ENCODE assay signal across 8 cellular contexts in the genomic region with DNA sequence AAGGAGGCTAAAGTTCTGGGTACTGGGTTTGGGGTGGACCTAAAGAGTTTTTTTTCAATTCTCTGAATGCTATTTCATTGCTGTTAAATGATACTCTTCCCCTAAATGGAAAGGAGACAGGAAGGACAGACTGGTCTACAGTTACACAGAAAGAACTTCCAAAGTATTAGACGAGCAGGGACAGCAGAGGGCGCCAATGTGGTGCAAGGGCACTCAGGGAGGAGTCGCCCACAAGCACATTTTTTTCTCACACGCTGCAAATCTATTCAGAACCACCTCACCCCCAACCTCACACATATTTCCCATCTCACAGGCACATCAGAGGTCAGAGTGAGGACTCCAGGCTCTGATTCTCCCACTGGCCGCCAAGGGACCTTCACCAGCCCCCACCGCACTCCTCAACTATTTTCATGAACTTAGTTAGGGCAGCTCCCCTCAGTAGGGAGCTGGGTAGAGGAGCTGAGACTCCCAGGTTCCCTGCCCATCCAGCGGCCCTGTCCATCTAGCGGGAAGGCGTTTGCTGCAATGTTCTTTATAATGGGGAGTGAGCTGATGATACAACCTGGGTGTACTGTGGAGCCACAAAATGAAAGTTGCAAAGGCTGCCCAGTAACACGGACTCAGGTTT. TPM values are rescaled to one million over a fixed set of nuclear protein-coding genes. Genes with fewer than 3 reads are reported as not detected.
DNase-seq lines count a peak whose midpoint lies in the region; ATAC-seq and TF ChIP-seq lines count a peak whose summit lies in the region.

No MANE protein-coding gene starts in this region.

- H3K4me3 Mint-ChIP-seq in Calu3 (ENCODE audit: low read depth, unreplicated experiment) (peak overlapping the region; percentile 45), WTC11 (peak overlapping the region; percentile 68)

- peaks cover 44% of the 10 kb centered on the region for H3K27me3 Mint-ChIP-seq in Calu3 (ENCODE audit: unreplicated experiment)
- H3K27me3 Mint-ChIP-seq in WTC11 (ENCODE audit: low read depth), result peaks cover 84% of the 10 kb centered on the region

- peaks cover 19% of the 10 kb centered on the region for H3K4me1 Mint-ChIP-seq in Calu3 (ENCODE audit: low read depth, unreplicated experiment)
- H3K4me1 Mint-ChIP-seq in WTC11, result peaks cover 57% of the 10 kb centered on the region

- POLR2A ChIA-PET in WTC11 (lab: Charles Lee), result interaction anchor here (1.1 kb wide), 1 partner anchor 16 kb away, joined by 3 read pairs; no protein-coding TSS in a partner anchor

- CTCF ChIA-PET in Calu3 (lab: Charles Lee), result interaction anchor here (0.6 to 1.3 kb wide), 2 partner anchors 88 to 271 kb away, joined by 3 to 8 read pairs; no protein-coding TSS in a partner anchor
- CTCF ChIA-PET in WTC11 (lab: Charles Lee), result interaction anchor here (0.6 to 5.1 kb wide), 16 partner anchors 9 to 528 kb away, joined by 3 to 53 read pairs (median 5); partner anchors contain the start of genes CA4, CHCT1 and HEATR6

- H3K9me3 Mint-ChIP-seq in Calu3 (ENCODE audit: low read depth, unreplicated experiment) (no peaks in the 10 kb centered on the region), WTC11 (no peaks in the 10 kb centered on the region)

- no TSS peak for BruUV-seq in Calu3 (replicated peaks; lab: Mats Ljungman, UMichigan)

- H3K27ac Mint-ChIP-seq in Calu3 (ENCODE audit: unreplicated experiment) (peak overlapping the region; percentile 20), WTC11 (peak overlapping the region; percentile 54; the same call in 1 of the 2 replicates)

- intact Hi-C loops in Calu3 (cut with micrococcal nuclease; ENCODE audit: unreplicated experiment), result loop anchor here (1.0 to 10.0 kb wide), 3 partner anchors 32 to 292 kb away; no protein-coding TSS in a partner anchor

- DNase-seq in Calu3 (peak; percentile 86), NCI-H345 (lab: John Stamatoyannopoulos, UW) (peak; percentile 81), WTC11 (ENCODE audit: low spot score) (peak; percentile 94), islet precursor cell (peak; percentile 96)
- DNase-seq in central memory CD4-positive, alpha-beta T cell, result peak; percentile 49
- peak; percentile 90 for DNase-seq in stimulated activated CD4-positive, alpha-beta T cell treated with anti-CD3 and anti-CD28 coated beads, Interleukin-15, amount 100 ng/mL, for 24 hours

- ATAC-seq in HG02798 (IDR thresholded peaks at IDR 0.05; ENCODE audit: poor library complexity, unreplicated experiment), result peak; percentile 67
- peak; percentile 68 for ATAC-seq in WTC11
- ATAC-seq in GM18858 (IDR thresholded peaks at IDR 0.05; ENCODE audit: unreplicated experiment), result no peak

- H3K36me3 Mint-ChIP-seq in Calu3 (ENCODE audit: insufficient read depth, unreplicated experiment), result no peaks in the 10 kb centered on the region
- H3K36me3 Mint-ChIP-seq in WTC11, result no peaks in the 10 kb centered on the region

- TF ChIP-seq CTCF in Calu3 (IDR thresholded peaks at IDR 0.05; ENCODE audit: unreplicated experiment) (peak; percentile 50), WTC11 (IDR thresholded peaks at IDR 0.05) (peak; percentile 45; the same call in 1 of the 2 replicates)

TF ChIP-seq in WTC11, 78 proteins besides CTCF, POLR2A, EP300 and RAD21:
- TF ChIP-seq, protein P1, sequence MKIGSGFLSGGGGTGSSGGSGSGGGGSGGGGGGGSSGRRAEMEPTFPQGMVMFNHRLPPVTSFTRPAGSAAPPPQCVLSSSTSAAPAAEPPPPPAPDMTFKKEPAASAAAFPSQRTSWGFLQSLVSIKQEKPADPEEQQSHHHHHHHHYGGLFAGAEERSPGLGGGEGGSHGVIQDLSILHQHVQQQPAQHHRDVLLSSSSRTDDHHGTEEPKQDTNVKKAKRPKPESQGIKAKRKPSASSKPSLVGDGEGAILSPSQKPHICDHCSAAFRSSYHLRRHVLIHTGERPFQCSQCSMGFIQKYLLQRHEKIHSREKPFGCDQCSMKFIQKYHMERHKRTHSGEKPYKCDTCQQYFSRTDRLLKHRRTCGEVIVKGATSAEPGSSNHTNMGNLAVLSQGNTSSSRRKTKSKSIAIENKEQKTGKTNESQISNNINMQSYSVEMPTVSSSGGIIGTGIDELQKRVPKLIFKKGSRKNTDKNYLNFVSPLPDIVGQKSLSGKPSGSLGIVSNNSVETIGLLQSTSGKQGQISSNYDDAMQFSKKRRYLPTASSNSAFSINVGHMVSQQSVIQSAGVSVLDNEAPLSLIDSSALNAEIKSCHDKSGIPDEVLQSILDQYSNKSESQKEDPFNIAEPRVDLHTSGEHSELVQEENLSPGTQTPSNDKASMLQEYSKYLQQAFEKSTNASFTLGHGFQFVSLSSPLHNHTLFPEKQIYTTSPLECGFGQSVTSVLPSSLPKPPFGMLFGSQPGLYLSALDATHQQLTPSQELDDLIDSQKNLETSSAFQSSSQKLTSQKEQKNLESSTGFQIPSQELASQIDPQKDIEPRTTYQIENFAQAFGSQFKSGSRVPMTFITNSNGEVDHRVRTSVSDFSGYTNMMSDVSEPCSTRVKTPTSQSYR (CRISPR knock-in tag; IDR thresholded peaks at IDR 0.05), result 0 out of 2 replicates have a peak, but pooled peaks have one; percentile 43
- no peak for TF ChIP-seq AR (CRISPR knock-in tag; IDR thresholded peaks at IDR 0.05)
TF ChIP-seq in WTC11: peak in this region for 1.

RNA-seq across cellular contexts. Expression of gene CA4, which starts 6.8 kb away (rescaled TPM):
- total RNA-seq in Calu3 (2022), result 0.78 and 1.1 TPM in 2 replicates
- total RNA-seq in WTC11 (2021), result 5.4 to 6.7 TPM (median 6.2 TPM) in 3 replicates
